Comparison of ENCODE assay signal across 14 cellular contexts in genomic region chr12:46921048-46921753, GRCh38.
DNase-seq lines count a peak whose midpoint lies in the region; ATAC-seq and FAIRE-seq lines count a peak whose summit lies in the region.
"Had no signal": no experiment of that assay in that cellular context is flagged by ENCODE, and none has a peak within 500 bp of the region (broad histone marks: within the 10 kb centered on the region; RNA-seq: fewer than 3 reads in every experiment).

No MANE protein-coding gene starts in this region.

- ATAC-seq in HG02759 (IDR thresholded peaks at IDR 0.05; ENCODE audit: unreplicated experiment) (peak; percentile 15), Right ventricle myocardium inferior (no peak), GM21737 (IDR thresholded peaks at IDR 0.05; ENCODE audit: unreplicated experiment) (no peak)
- ATAC-seq: heart right ventricle had no signal

- intact Hi-C loops in Right ventricle myocardium inferior (cut with DNase I) = no loop called here

- FAIRE-seq in islet of Langerhans (lab: Jason Lieb, UNC) = peak; percentile 24
- FAIRE-seq: G401.6 had no signal

- peak; percentile 31 for DNase-seq in AG08395 (ENCODE audit: low spot score)
- DNase-seq in astrocyte of the hippocampus (ENCODE audit: low read depth, low spot score) = peak; percentile 57
- no peak for DNase-seq in Right ventricle myocardium inferior (ENCODE audit: missing footprints)
- no peak for DNase-seq in DMS 273 treated with DMSO at 0.1 percent for 48 hours (lab: John Stamatoyannopoulos, UW)
- DNase-seq in activated CD4-positive, alpha-beta T cell treated with anti-CD3 and anti-CD28 coated beads, Interleukin-2, amount 50 U/mL, for 4 hours = no peak
- DNase-seq: AML-193, heart right ventricle, midbrain, NCI-H446 treated with DMSO at 0.1 percent for 48 hours, SIG-M5 had no signal

Comparison
In these comparisons a context has a peak if more than half of its experiments do, and no peak if none do; other contexts are left out.
1. DNase-seq: peak in AG08395 (single experiment) and astrocyte of the hippocampus (single experiment); none in Right ventricle myocardium inferior (single experiment), DMS 273 treated with DMSO at 0.1 percent for 48 hours (single experiment) and activated CD4-positive, alpha-beta T cell treated with anti-CD3 and anti-CD28 coated beads, Interleukin-2, amount 50 U/mL, for 4 hours (0 of 2).